In the genomic region with DNA sequence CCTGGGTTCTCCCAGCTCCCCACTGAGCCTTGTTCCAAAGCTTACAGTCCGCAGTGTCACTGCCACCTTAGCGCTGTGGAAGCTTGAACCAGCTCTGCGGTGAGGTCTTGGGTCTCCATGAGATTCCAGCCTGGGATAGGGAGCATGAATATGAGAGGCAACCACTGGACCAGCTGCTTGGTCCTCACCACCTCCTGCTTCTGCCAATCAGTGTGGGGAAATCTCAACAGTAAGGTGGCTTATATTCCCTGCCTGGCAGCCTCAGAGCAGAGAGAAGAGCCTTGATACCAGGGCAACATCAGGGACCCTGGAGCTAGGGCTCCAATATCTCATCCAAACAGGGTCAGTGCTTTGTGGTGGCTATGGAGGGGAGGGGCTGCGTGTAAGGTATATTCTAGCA, we compare ENCODE assay signal across 8 cellular contexts. TPM values are rescaled to one million over a fixed set of nuclear protein-coding genes. Genes with fewer than 3 reads are reported as not detected.
A peak's percentile ranks its signal among the peaks of the same experiment; 100 is the strongest.
DNase-seq lines count a peak whose midpoint lies in the region; ATAC-seq and TF ChIP-seq lines count a peak whose summit lies in the region.

No MANE protein-coding gene starts in this region.

- peak overlapping the region; percentile 92 for H3K4me2 ChIP-seq in DND-41 (ENCODE audit: insufficient read depth, low read length)

- H3K27me3 ChIP-seq in DND-41 (ENCODE audit: insufficient read depth, low read length, poor library complexity) (no peaks in the 10 kb centered on the region), NT2/D1 (ENCODE audit: insufficient read depth, insufficient read length) (peaks cover 30% of the 10 kb centered on the region), neutrophil (no peaks in the 10 kb centered on the region)

- ATAC-seq in DND-41 (ENCODE audit: insufficient read depth, low read depth) (peak; percentile 20), HG03135 (IDR thresholded peaks at IDR 0.05; ENCODE audit: unreplicated experiment) (no peak), HG03196 (IDR thresholded peaks at IDR 0.05; ENCODE audit: unreplicated experiment) (no peak)

- H3K27ac ChIP-seq in DND-41 (ENCODE audit: low read length) = peak overlapping the region; percentile 87
- peak overlapping the region; percentile 90 for H3K27ac ChIP-seq in neutrophil

- H3K9me3 ChIP-seq in DND-41 (ENCODE audit: insufficient read depth, low read length, severe bottlenecking) (no peaks in the 10 kb centered on the region), NT2/D1 (ENCODE audit: insufficient read depth, low read length) (no peaks in the 10 kb centered on the region), neutrophil (no peaks in the 10 kb centered on the region)

- H3K4me1 ChIP-seq in DND-41 (ENCODE audit: insufficient read depth, low read length) (peaks cover 70% of the 10 kb centered on the region), NT2/D1 (ENCODE audit: insufficient read depth, insufficient read length) (no peaks in the 10 kb centered on the region), neutrophil (ENCODE audit: control insufficient read depth in 1 of 2, insufficient read depth in 1 of 2, low read depth in 1 of 2, low read length in 1 of 2) (peaks cover 59 to 61% of the 10 kb centered on the region in 2 experiments)

- H3K9ac ChIP-seq in DND-41 (ENCODE audit: low read depth, low read length) = peak overlapping the region; percentile 88
- H3K9ac ChIP-seq in NT2/D1 (ENCODE audit: insufficient read length, low read depth) = peak overlapping the region; percentile 77

- DNase-seq in DND-41 = peak; percentile 35
- no peak for DNase-seq in NT2/D1 (ENCODE audit: low read depth, low spot score)
- DNase-seq in epithelial cell of esophagus (ENCODE audit: low read depth) = peak; percentile 42
- no peak for DNase-seq in HT-29 (ENCODE audit: low spot score)
- no peak for DNase-seq in NCI-H128 (lab: John Stamatoyannopoulos, UW; ENCODE audit: unreplicated experiment)

- H3K79me2 ChIP-seq in DND-41 (ENCODE audit: insufficient read depth, low read length) = peaks cover 59% of the 10 kb centered on the region

- peaks cover 5% of the 10 kb centered on the region for H3K36me3 ChIP-seq in DND-41 (ENCODE audit: insufficient read depth, low read length)
- H3K36me3 ChIP-seq in NT2/D1 (ENCODE audit: insufficient read depth, insufficient read length, low read length) = peaks cover 28% of the 10 kb centered on the region
- no peaks in the 10 kb centered on the region for H3K36me3 ChIP-seq in neutrophil

- peaks cover 11% of the 10 kb centered on the region; the same call in 1 of the 2 replicates for H4K20me1 ChIP-seq in DND-41 (ENCODE audit: insufficient read depth, low read length)

- TF ChIP-seq CTCF in DND-41 (IDR thresholded peaks at IDR 0.05; ENCODE audit: borderline replicate concordance, extremely low read depth, low read length, poor library complexity, severe bottlenecking) = no peak
- no peak for TF ChIP-seq CTCF in epithelial cell of esophagus (IDR thresholded peaks at IDR 0.05; ENCODE audit: insufficient read depth, low read depth, low read length, missing control alignments)
- TF ChIP-seq CTCF in neutrophil (IDR thresholded peaks at IDR 0.05) = no peak

- H3K4me3 ChIP-seq in DND-41 (ENCODE audit: low read depth in 1 of 2, low read length in 2 of 2) = peak overlapping the region; percentile 60 to 89
- peak overlapping the region; percentile 76 for H3K4me3 ChIP-seq in NT2/D1 (ENCODE audit: insufficient read length, low read depth)
- H3K4me3 ChIP-seq in epithelial cell of esophagus (ENCODE audit: low read length) = peak overlapping the region; percentile 70
- H3K4me3 ChIP-seq in neutrophil (ENCODE audit: low read depth in 1 of 2, low read length in 1 of 2) = peak overlapping the region; percentile 95 to 98

- H2AFZ ChIP-seq in DND-41 (ENCODE audit: low read depth, low read length) = peak overlapping the region; percentile 97

RNA-seq across cellular contexts. Expression of a gene that starts 0.9 kb away (rescaled TPM):
- 148 and 159 TPM in 2 replicates for total RNA-seq in HT-29 (2014; rRNA removed; shearing (Covaris generic))

Comparison
In these comparisons a context has a peak if more than half of its experiments do, and no peak if none do; other contexts are left out.
1. DNase-seq: peak in DND-41 (single experiment) and epithelial cell of esophagus (single experiment); none in NT2/D1 (single experiment), HT-29 (single experiment) and NCI-H128 (single experiment).
2. Peak in every context shown above with its lines, with median percentiles within 50 percentile points of each other: H3K4me3 ChIP-seq.